ENCODE assay signal across 8 cellular contexts in genomic region chr2:68709421-68709911, GRCh38. TPM values are rescaled to one million over a fixed set of nuclear protein-coding genes. Genes with fewer than 3 reads are reported as not detected.
DNase-seq lines count a peak whose midpoint lies in the region; ATAC-seq and TF ChIP-seq lines count a peak whose summit lies in the region.

No MANE protein-coding gene starts in this region.

- ATAC-seq in GM21737 (IDR thresholded peaks at IDR 0.05; ENCODE audit: unreplicated experiment) = no peak

- no peak overlapping the region for H3K27ac ChIP-seq in 22Rv1
- H3K27ac ChIP-seq in Peyer's patch = no peak overlapping the region

- no peaks in the 10 kb centered on the region for H3K4me1 ChIP-seq in Peyer's patch

- no peaks in the 10 kb centered on the region for H3K36me3 ChIP-seq in Peyer's patch

- no peaks in the 10 kb centered on the region for H3K27me3 ChIP-seq in Peyer's patch

- TF ChIP-seq POLR2A in Peyer's patch (IDR thresholded peaks at IDR 0.05) = no peak

- no peaks in the 10 kb centered on the region for H3K9me3 ChIP-seq in Peyer's patch

- TF ChIP-seq CTCF in 22Rv1 (IDR thresholded peaks at IDR 0.05) (peak; percentile 80), Peyer's patch (IDR thresholded peaks at IDR 0.05) (peak; percentile 55 to 71 (median 65))

- DNase-seq in EL (peak; percentile 62), Kasumi-1 (lab: John Stamatoyannopoulos, UW) (peak; percentile 77 to 89), Peyer's patch (no peak), dedifferentiated amniotic fluid mesenchymal stem cell (ENCODE audit: extremely low spot score) (peak; percentile 36), medulla oblongata (ENCODE audit: extremely low spot score) (peak; percentile 71), activated gamma-delta T cell treated with Interleukin-2 at 50 U/mL for 16 hours (no peak)

- no peak overlapping the region for H3K4me3 ChIP-seq in Peyer's patch

RNA-seq across cellular contexts. Expression of gene ARHGAP25, which starts 25.1 kb away (rescaled TPM):
- total RNA-seq in Peyer's patch = 10 to 100 TPM in 2 of 4 donors, 1 to 10 TPM in 2; 4.9 to 82.5 (median 8.7) TPM

Comparison
In these comparisons a context has a peak if more than half of its experiments do, and no peak if none do; other contexts are left out.
1. DNase-seq: peak in EL (single experiment), Kasumi-1 (2 of 2), dedifferentiated amniotic fluid mesenchymal stem cell (single experiment) and medulla oblongata (single experiment); none in Peyer's patch (0 of 3) and activated gamma-delta T cell treated with Interleukin-2 at 50 U/mL for 16 hours (single experiment).